ENCODE assay signal across 11 cellular contexts in the genomic region with DNA sequence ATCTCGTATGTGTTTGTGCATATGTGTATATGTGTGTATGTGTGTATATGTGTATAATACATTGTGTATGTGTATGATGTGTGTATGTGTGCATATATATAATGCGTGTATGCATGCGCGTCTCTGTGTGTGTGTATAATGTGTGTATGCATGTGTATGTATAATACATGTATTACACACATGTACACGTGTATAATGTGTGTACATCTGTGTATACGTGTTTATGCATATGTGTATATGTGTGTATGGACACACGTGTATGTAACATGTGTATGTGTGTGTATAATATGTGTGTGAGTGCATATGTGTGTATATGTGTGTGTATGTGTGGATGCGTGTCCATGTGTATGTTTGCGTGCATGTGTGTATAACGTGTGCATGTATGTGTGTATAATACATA.
"Had no signal": no experiment of that assay in that cellular context is flagged by ENCODE, and none has a peak within 500 bp of the region (broad histone marks: within the 10 kb centered on the region; RNA-seq: fewer than 3 reads in every experiment).

No MANE protein-coding gene starts in this region.

- H3K27ac ChIP-seq: GM23248, HL-60, KMS-11 had no signal

- H3K4me3 Mint-ChIP-seq: HFFc6, IgD-negative memory B cell had no signal

- H3K4me1 Mint-ChIP-seq: IgD-negative memory B cell had no signal

- H3K27ac Mint-ChIP-seq: HFFc6, IgD-negative memory B cell had no signal

- H3K4me1 ChIP-seq: HAP-1 had no signal

- ATAC-seq: HCT116 had no signal

- DNase-seq: GM23248, GOT3, H7, HFFc6, Karpas-422, KBM-7 had no signal

- H3K4me3 ChIP-seq: GM23248, HAP-1 had no signal

- H3K9me3 ChIP-seq: HAP-1 had no signal

- H3K27me3 Mint-ChIP-seq: IgD-negative memory B cell had no signal

- H3K36me3 ChIP-seq: HAP-1 had no signal
